19 cellular contexts compared by ENCODE assay signal in the genomic region with DNA sequence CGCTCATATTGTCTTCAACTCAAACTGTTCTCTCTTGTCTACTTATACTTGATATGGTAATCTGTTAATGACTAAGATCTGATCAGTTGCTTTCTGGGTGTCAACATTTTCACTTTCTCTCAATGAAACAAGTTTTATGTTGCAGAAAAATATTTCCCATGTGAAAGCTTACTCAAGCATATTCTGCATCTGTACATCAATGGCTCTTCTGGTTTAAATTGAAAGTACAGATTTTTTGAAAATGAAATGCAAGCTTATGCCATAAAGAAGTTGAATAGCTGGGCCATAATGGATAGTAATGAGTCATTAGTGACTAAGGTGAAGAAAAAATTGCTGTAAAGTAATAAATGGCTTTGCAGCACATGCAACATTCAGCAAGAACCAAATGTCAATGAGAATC.
"Had no signal": no experiment of that assay in that cellular context is flagged by ENCODE, and none has a peak within 500 bp of the region (broad histone marks: within the 10 kb centered on the region; RNA-seq: fewer than 3 reads in every experiment).

No MANE protein-coding gene starts in this region.

- ATAC-seq: effector memory CD8-positive, alpha-beta T cell; heart right ventricle; left colon; left ventricle myocardium superior; natural killer cell treated with Interleukin-12 subunit alpha and Interleukin-12 subunit beta and Interleukin-15 and Interleukin-18, amount 100 ng/mL, for 72 hours; right cardiac atrium had no signal

- H3K27ac ChIP-seq: heart right ventricle, neural progenitor cell, ovary had no signal

- H3K4me1 ChIP-seq: heart right ventricle, neural progenitor cell had no signal

- H3K27me3 ChIP-seq: heart right ventricle, neural progenitor cell, ovary had no signal

- DNase-seq: effector memory CD8-positive, alpha-beta T cell; erythroblast; heart right ventricle; hypothalamus; immature natural killer cell; kidney; left colon; left ventricle myocardium superior; mesenchymal stem cell; midbrain; nucleus accumbens; ovary; right cardiac atrium; small intestine; stimulated activated CD4-positive, alpha-beta T cell treated with anti-CD3 and anti-CD28 coated beads, Interleukin-12 subunit alpha, Interleukin-12 subunit beta, amount 100 ng/mL, for 4 hours; stimulated activated naive CD4-positive, alpha-beta T cell treated with Interleukin-2 at 50 U/mL for 16 hours; trophoblast cell had no signal
